In the genomic region with DNA sequence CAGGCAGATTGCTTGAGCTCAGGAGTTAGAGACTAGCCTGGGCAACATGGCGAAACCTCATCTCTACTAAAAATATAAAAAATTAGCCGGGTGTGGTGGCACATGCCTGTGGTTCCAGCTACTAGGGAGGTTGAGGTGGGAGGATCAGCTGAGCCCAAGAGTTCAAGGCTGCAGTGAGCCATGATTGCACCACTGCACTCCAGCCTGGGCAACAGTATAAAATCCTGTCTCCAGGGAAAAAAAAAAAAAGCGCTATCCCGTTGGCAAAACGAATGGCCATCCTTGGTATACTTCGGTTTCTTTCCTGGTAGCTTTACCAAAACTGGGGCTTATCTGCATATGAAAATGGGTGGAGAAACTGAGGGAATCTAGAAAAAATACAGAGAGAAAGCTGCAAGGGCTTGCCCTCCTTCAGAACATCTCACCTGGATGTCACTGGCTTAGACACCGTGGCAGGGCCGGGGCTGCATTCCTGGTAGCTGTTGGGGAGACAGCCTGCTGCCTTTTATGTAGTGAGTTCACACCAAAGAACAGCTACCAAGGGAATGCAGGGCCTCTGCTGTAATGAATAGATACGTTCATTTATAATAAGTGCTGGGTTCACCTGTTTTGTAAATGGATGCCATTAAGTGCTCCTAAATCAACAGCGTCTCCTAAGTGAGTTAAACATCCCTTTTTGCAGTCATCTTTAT, we compare ENCODE assay signal across 22 cellular contexts.
DNase-seq lines count a peak whose midpoint lies in the region; ATAC-seq and TF ChIP-seq lines count a peak whose summit lies in the region.
"Had no signal": no experiment of that assay in that cellular context is flagged by ENCODE, and none has a peak within 500 bp of the region (broad histone marks: within the 10 kb centered on the region; RNA-seq: fewer than 3 reads in every experiment).

No MANE protein-coding gene starts in this region.

- H3K18ac ChIP-seq in mesendoderm (ENCODE audit: low read length) = no peak overlapping the region

- H3K4ac ChIP-seq in mesendoderm (ENCODE audit: low read depth, low read length) = no peak overlapping the region

- H3K79me2 ChIP-seq in mesendoderm (ENCODE audit: control insufficient read depth, insufficient read depth, low read length) = no peaks in the 10 kb centered on the region

- H3K4me3 ChIP-seq in HUES48 (ENCODE audit: low read depth, low read length) = no peak overlapping the region
- H3K4me3 ChIP-seq in mesendoderm (ENCODE audit: low read length) = no peak overlapping the region
- H3K4me3 ChIP-seq: BLaER1 treated with 17β-estradiol and CSF1 and Interleukin-3, amounts not matched to agents 10 nM and 100 nM; GM12878; HAP-1 had no signal

- H3K4me2 ChIP-seq in mesendoderm (ENCODE audit: low read length) = no peak overlapping the region
- H3K4me2 ChIP-seq: BLaER1 treated with 17β-estradiol and CSF1 and Interleukin-3, amounts not matched to agents 10 nM and 100 nM had no signal

- no peaks in the 10 kb centered on the region for H3K36me3 ChIP-seq in HUES48 (ENCODE audit: control insufficient read depth, insufficient read depth, low read length)
- no peaks in the 10 kb centered on the region for H3K36me3 ChIP-seq in mesendoderm (ENCODE audit: control insufficient read depth, insufficient read depth, low read length)
- H3K36me3 ChIP-seq: HAP-1 had no signal

- DNase-seq in CD4-positive, alpha-beta T cell = no peak
- peak; percentile 7 for DNase-seq in NCI-H748 treated with DMSO at 0.1 percent for 48 hours (lab: John Stamatoyannopoulos, UW)
- DNase-seq in mesendoderm = peak; percentile 59
- no peak for DNase-seq in NCI-H526 (lab: John Stamatoyannopoulos, UW)
- DNase-seq in NCI-H510A treated with DMSO at 0.1 percent for 48 hours (lab: John Stamatoyannopoulos, UW) = no peak
- no peak for DNase-seq in T-helper 9 cell
- DNase-seq: CD8-positive, alpha-beta memory T cell; DMS53; EL; IMR-90; Karpas-422; NCI-H1048; NCI-H1436; NCI-H2029 treated with DMSO at 0.1 percent for 48 hours; NCI-H2227 treated with DMSO at 0.1 percent for 48 hours; NCI-H524 treated with DMSO at 0.1 percent for 48 hours; SIG-M5 had no signal

- H3K27me3 ChIP-seq in CD4-positive, alpha-beta T cell (ENCODE audit: control insufficient read depth, insufficient read depth, low read length) = no peaks in the 10 kb centered on the region
- H3K27me3 ChIP-seq in HUES48 (ENCODE audit: control insufficient read depth, insufficient read depth, low read length) (no peaks in the 10 kb centered on the region), mesendoderm (ENCODE audit: insufficient read depth, low read length, poor library complexity) (no peaks in the 10 kb centered on the region)
- H3K27me3 ChIP-seq: BLaER1 treated with 17β-estradiol and CSF1 and Interleukin-3, amounts not matched to agents 10 nM and 100 nM had no signal

- WGBS in mesendoderm (ENCODE audit: extremely low coverage, insufficient coverage, low lambda C conversion rate) = no CpG with 5 or more reads among the region's 10 CpGs

- H3K23ac ChIP-seq in mesendoderm (ENCODE audit: low read length) = no peak overlapping the region

- no peak overlapping the region for H3K4me3 Mint-ChIP-seq in CD4-positive, alpha-beta T cell
- H3K4me3 Mint-ChIP-seq: CD8-positive, alpha-beta memory T cell had no signal

- no peak overlapping the region for H2BK120ac ChIP-seq in mesendoderm (ENCODE audit: low read depth, low read length)

- POLR2A ChIA-PET in CD4-positive, alpha-beta T cell (lab: Charles Lee) = no interaction called here

- H3K9me3 ChIP-seq in CD4-positive, alpha-beta T cell (ENCODE audit: control insufficient read depth, low read length) = no peaks in the 10 kb centered on the region
- H3K9me3 ChIP-seq in HUES48 (ENCODE audit: control insufficient read depth, insufficient read depth, low read length) = no peaks in the 10 kb centered on the region
- H3K9me3 ChIP-seq: BLaER1 treated with 17β-estradiol and CSF1 and Interleukin-3, amounts not matched to agents 10 nM and 100 nM; HAP-1 had no signal

- H3K27ac Mint-ChIP-seq in CD4-positive, alpha-beta T cell = peak overlapping the region; percentile 53

- no peaks in the 10 kb centered on the region for H3K27me3 Mint-ChIP-seq in CD4-positive, alpha-beta T cell
- H3K27me3 Mint-ChIP-seq: CD8-positive, alpha-beta memory T cell had no signal

- H3K4me1 Mint-ChIP-seq in CD4-positive, alpha-beta T cell (ENCODE audit: low read depth) = peaks cover 62% of the 10 kb centered on the region

- H3K36me3 Mint-ChIP-seq in CD4-positive, alpha-beta T cell (ENCODE audit: low read depth) = peaks cover 38% of the 10 kb centered on the region

- no peak overlapping the region for H4K5ac ChIP-seq in mesendoderm (ENCODE audit: low read length)

- CTCF ChIA-PET in CD4-positive, alpha-beta T cell (lab: Charles Lee) = no interaction called here

- H2BK15ac ChIP-seq in mesendoderm (replicated peaks; ENCODE audit: low read depth) = no peak overlapping the region

- no peak overlapping the region for H2BK5ac ChIP-seq in mesendoderm (ENCODE audit: low read length)

- no peak overlapping the region for H3K27ac ChIP-seq in CD4-positive, alpha-beta T cell (ENCODE audit: low read depth, low read length)
- H3K27ac ChIP-seq in HUES48 (ENCODE audit: low read depth, low read length) = peak overlapping the region; percentile 27
- peak overlapping the region; percentile 11 for H3K27ac ChIP-seq in mesendoderm (ENCODE audit: low read depth, low read length)
- H3K27ac ChIP-seq: BLaER1 treated with 17β-estradiol and CSF1 and Interleukin-3, amounts not matched to agents 10 nM and 100 nM had no signal

- no peaks in the 10 kb centered on the region for H3K9me3 Mint-ChIP-seq in CD4-positive, alpha-beta T cell
- H3K9me3 Mint-ChIP-seq: CD8-positive, alpha-beta memory T cell had no signal

- intact Hi-C loops in CD4-positive, alpha-beta T cell (cut with DNase I, micrococcal nuclease) = no loop called here

- no peaks in the 10 kb centered on the region for H3K79me1 ChIP-seq in mesendoderm (ENCODE audit: low read length)

- H3K56ac ChIP-seq in mesendoderm (ENCODE audit: low read length) = no peak overlapping the region

- no peak for TF ChIP-seq CTCF in CD4-positive, alpha-beta T cell (IDR thresholded peaks at IDR 0.05)

- H2AK5ac ChIP-seq in mesendoderm (ENCODE audit: low read length) = no peak overlapping the region

- H4K8ac ChIP-seq in mesendoderm (ENCODE audit: low read depth, low read length) = no peak overlapping the region

- H3K9ac ChIP-seq in HUES48 (ENCODE audit: low read depth, low read length) (no peak overlapping the region), mesendoderm (ENCODE audit: low read length) (no peak overlapping the region)
- H3K9ac ChIP-seq: BLaER1 treated with 17β-estradiol and CSF1 and Interleukin-3, amounts not matched to agents 10 nM and 100 nM had no signal

- peaks cover 12% of the 10 kb centered on the region for H3K4me1 ChIP-seq in HUES48 (ENCODE audit: control insufficient read depth, insufficient read depth, low read length)
- H3K4me1 ChIP-seq in mesendoderm (ENCODE audit: control insufficient read depth, low read depth, low read length) = peaks cover 20% of the 10 kb centered on the region

- no peak for ATAC-seq in CD4-positive, alpha-beta T cell (ENCODE audit: poor library complexity)
- ATAC-seq: GM12878, SK-N-SH treated with all-trans-retinoic acid at 6 μM for 48 hours had no signal

Comparison
In these comparisons a context has a peak if more than half of its experiments do, and no peak if none do; other contexts are left out.
1. DNase-seq: peak in NCI-H748 treated with DMSO at 0.1 percent for 48 hours (single experiment) and mesendoderm (single experiment); none in CD4-positive, alpha-beta T cell (0 of 10), NCI-H526 (0 of 2), NCI-H510A treated with DMSO at 0.1 percent for 48 hours (single experiment) and T-helper 9 cell (single experiment).